ENCODE assay signal across 17 cellular contexts in genomic region chr7:74032624-74033371, GRCh38. TPM values are rescaled to one million over a fixed set of nuclear protein-coding genes. Genes with fewer than 3 reads are reported as not detected.
DNase-seq lines count a peak whose midpoint lies in the region; ATAC-seq, FAIRE-seq and TF ChIP-seq lines count a peak whose summit lies in the region.
"Had no signal": no experiment of that assay in that cellular context is flagged by ENCODE, and none has a peak within 500 bp of the region (broad histone marks: within the 10 kb centered on the region; RNA-seq: fewer than 3 reads in every experiment).

No MANE protein-coding gene starts in this region.

- H3K27ac Mint-ChIP-seq in nephron: peak overlapping the region in 2 of 3 experiments; percentile 50 to 70
- H3K27ac Mint-ChIP-seq in endothelial cell (ENCODE audit: unreplicated experiment): no peak overlapping the region
- H3K27ac Mint-ChIP-seq: stimulated activated naive B cell treated with anti-CD40 and anti-IgM and Interleukin-4, amounts not matched to agents 10 μg/mL and 1 μg/mL and 100 μg/mL, for 72 hours had no signal

- H3K4me2 ChIP-seq in HepG2 (ENCODE audit: low read depth, low read length): no peak overlapping the region

- WGBS in esophagus, 2 donors: 42 to 47% methylated on average over 8 of the region's 8 CpGs
- WGBS in suprapubic skin: 45% methylated on average over 8 of the region's 8 CpGs
- 9% methylated on average over 7 of the region's 8 CpGs for WGBS in HepG2 (ENCODE audit: low lambda C conversion rate)

- H3K4me3 Mint-ChIP-seq in nephron (peak overlapping the region in 2 of 3 experiments; percentile 19 to 59), endothelial cell (ENCODE audit: unreplicated experiment) (no peak overlapping the region)
- H3K4me3 Mint-ChIP-seq: naive B cell; stimulated activated naive B cell treated with anti-CD40 and anti-IgM and Interleukin-4, amounts not matched to agents 10 μg/mL and 1 μg/mL and 100 μg/mL, for 72 hours had no signal

- TF ChIP-seq EP300 in suprapubic skin (IDR thresholded peaks at IDR 0.05) (no peak), HepG2 (IDR thresholded peaks at IDR 0.05; ENCODE audit: low read depth in 2 of 2, low read length in 2 of 2) (no peak), HepG2 (CRISPR knock-in tag; IDR thresholded peaks at IDR 0.05; ENCODE audit: borderline replicate concordance) (no peak)

- H3K9me3 Mint-ChIP-seq in nephron (no peaks in the 10 kb centered on the region), endothelial cell (ENCODE audit: unreplicated experiment) (no peaks in the 10 kb centered on the region)
- H3K9me3 Mint-ChIP-seq: naive B cell; stimulated activated naive B cell treated with anti-CD40 and anti-IgM and Interleukin-4, amounts not matched to agents 10 μg/mL and 1 μg/mL and 100 μg/mL, for 72 hours had no signal

- no peaks in the 10 kb centered on the region for H4K20me1 ChIP-seq in HepG2 (ENCODE audit: insufficient read depth, low read length)

- no peaks in the 10 kb centered on the region for H3K79me2 ChIP-seq in HepG2 (ENCODE audit: insufficient read depth, low read length)

- CTCF ChIA-PET in RWPE1 (lab: Yijun Ruan, JAX): no interaction called here
- CTCF ChIA-PET in HepG2 (lab: Yijun Ruan, JAX; ENCODE audit: low intra/inter-chr PET ratio, low total read pairs): no interaction called here

- no peak for TF ChIP-seq POLR2A in suprapubic skin (IDR thresholded peaks at IDR 0.05)
- no peak for TF ChIP-seq POLR2A in HepG2 (IDR thresholded peaks at IDR 0.05; ENCODE audit: insufficient read depth in 1 of 2, low read depth in 2 of 2, low read length in 2 of 2)

- in situ Hi-C loops in HepG2 (cut with HindIII; ENCODE audit: extremely low pct_ligation_motif_present, low pct_unique_long_range_greater_than_20kb): no loop called here

- H3K4me1 Mint-ChIP-seq in nephron (peaks cover 49% of the 10 kb centered on the region), endothelial cell (ENCODE audit: unreplicated experiment) (peaks cover 21% of the 10 kb centered on the region)

- ATAC-seq in HepG2 (no peak), GM21529 (IDR thresholded peaks at IDR 0.05; ENCODE audit: unreplicated experiment) (no peak)
- ATAC-seq: stimulated activated naive B cell treated with anti-CD40 and anti-IgM and Interleukin-4, amounts not matched to agents 10 μg/mL and 1 μg/mL and 100 μg/mL, for 72 hours had no signal

- H3K36me3 Mint-ChIP-seq in nephron (ENCODE audit: low read depth): no peaks in the 10 kb centered on the region
- H3K36me3 Mint-ChIP-seq in endothelial cell (ENCODE audit: low read depth, unreplicated experiment): peaks cover 8% of the 10 kb centered on the region
- H3K36me3 Mint-ChIP-seq: naive B cell; stimulated activated naive B cell treated with anti-CD40 and anti-IgM and Interleukin-4, amounts not matched to agents 10 μg/mL and 1 μg/mL and 100 μg/mL, for 72 hours had no signal

- no TSS peak for BruUV-seq in HepG2 (replicated peaks; lab: Mats Ljungman, UMichigan)

- H3K27me3 ChIP-seq in esophagus (ENCODE audit: control insufficient read depth in 1 of 2, insufficient read depth in 2 of 2, low read length in 2 of 2): peaks cover 0 to 5% of the 10 kb centered on the region in 2 donors
- H3K27me3 ChIP-seq in suprapubic skin: peaks cover 6% of the 10 kb centered on the region
- peaks cover 15 to 69% of the 10 kb centered on the region in 2 experiments for H3K27me3 ChIP-seq in HepG2 (ENCODE audit: control insufficient read depth in 1 of 2, insufficient read depth in 2 of 2, low read length in 2 of 2)
- H3K27me3 ChIP-seq: right lobe of liver had no signal

- DNase-seq in RWPE1 (ENCODE audit: low spot score): no peak
- no peak for DNase-seq in suprapubic skin (ENCODE audit: low spot score in 2 of 2)
- no peak for DNase-seq in HepG2 (ENCODE audit: low spot score)
- DNase-seq in endothelial cell (ENCODE audit: low spot score): no peak
- DNase-seq in activated CD8-positive, alpha-beta memory T cell treated with anti-CD3 and anti-CD28 coated beads, Interleukin-2, amount 50 U/mL, for 48 hours: no peak
- DNase-seq: activated CD4-positive, CD25-positive, alpha-beta regulatory T cell; Karpas-422; kidney glomerular epithelial cell; naive B cell; NCI-H1436 treated with DMSO at 0.1 percent for 48 hours; right lobe of liver; stimulated activated naive B cell treated with anti-CD40 and anti-IgM and Interleukin-4, amounts not matched to agents 10 μg/mL and 1 μg/mL and 100 μg/mL, for 72 hours had no signal

- intact Hi-C loops in HepG2 (cut with micrococcal nuclease; ENCODE audit: unreplicated experiment): no loop called here

- H3K9me3 ChIP-seq in esophagus (ENCODE audit: control insufficient read depth in 2 of 2, insufficient read depth in 1 of 2, low read depth in 1 of 2, low read length in 1 of 2) (no peaks in the 10 kb centered on the region), suprapubic skin (no peaks in the 10 kb centered on the region), HepG2 (ENCODE audit: low read length) (no peaks in the 10 kb centered on the region)
- H3K9me3 ChIP-seq: right lobe of liver had no signal

- no peak overlapping the region for H3K9ac ChIP-seq in HepG2 (ENCODE audit: insufficient read depth, low read depth, low read length)

- H3K27me3 Mint-ChIP-seq in nephron (ENCODE audit: low read depth): no peaks in the 10 kb centered on the region
- H3K27me3 Mint-ChIP-seq in endothelial cell (ENCODE audit: unreplicated experiment): peaks cover 7% of the 10 kb centered on the region

- H3K4me1 ChIP-seq in esophagus (ENCODE audit: control insufficient read depth in 2 of 2, insufficient read depth in 2 of 2, low read length in 1 of 2) (peaks cover 5 to 25% of the 10 kb centered on the region in 2 donors), suprapubic skin (peaks cover 71% of the 10 kb centered on the region), HepG2 (ENCODE audit: insufficient read depth, low read length) (peaks cover 7% of the 10 kb centered on the region; the same call in 1 of the 2 replicates)

- H3K27ac ChIP-seq in RWPE1 (peak overlapping the region; percentile 97), esophagus (ENCODE audit: low read depth in 2 of 2, low read length in 1 of 2) (peak overlapping the region; percentile 66 to 74), suprapubic skin (peak overlapping the region; percentile 68), HepG2 (ENCODE audit: extremely low read length, insufficient read depth, low read length) (no peak overlapping the region)
- H3K27ac ChIP-seq: right lobe of liver had no signal

- TF ChIP-seq RAD21 in HepG2 (CRISPR knock-in tag; IDR thresholded peaks at IDR 0.05): no peak

- no peak overlapping the region for H3K4me3 ChIP-seq in esophagus (ENCODE audit: low read depth in 1 of 2, low read length in 2 of 2)
- peak overlapping the region; percentile 55 for H3K4me3 ChIP-seq in suprapubic skin
- H3K4me3 ChIP-seq in HepG2 (replicated peaks in 1 of 3; ENCODE audit: insufficient read depth in 1 of 3, low read depth in 2 of 3, low read length in 3 of 3): no peak overlapping the region
- H3K4me3 ChIP-seq: right lobe of liver had no signal

- no peaks in the 10 kb centered on the region for H3K36me3 ChIP-seq in esophagus (ENCODE audit: control insufficient read depth in 2 of 2, insufficient read depth in 2 of 2, low read length in 1 of 2)
- peaks cover 11% of the 10 kb centered on the region for H3K36me3 ChIP-seq in suprapubic skin
- H3K36me3 ChIP-seq in HepG2 (replicated peaks in 1 of 2; ENCODE audit: control insufficient read depth in 1 of 2, insufficient read depth in 2 of 2, low read length in 2 of 2): no peaks in the 10 kb centered on the region
- H3K36me3 ChIP-seq: right lobe of liver had no signal

- POLR2A ChIA-PET in RWPE1 (lab: Yijun Ruan, JAX; ENCODE audit: low non-redundant PET) (no interaction called here), HepG2 (lab: Yijun Ruan, JAX) (no interaction called here)

- H2AFZ ChIP-seq in HepG2 (ENCODE audit: low read length): no peak overlapping the region

- TF ChIP-seq CTCF in RWPE1 (conservative IDR thresholded peaks at IDR 0.05; ENCODE audit: low read depth) (no peak), nephron (IDR thresholded peaks at IDR 0.05; ENCODE audit: unreplicated experiment in 3 of 3) (no peak), suprapubic skin (IDR thresholded peaks at IDR 0.05) (no peak), HepG2 (CRISPR knock-in tag; IDR thresholded peaks at IDR 0.05) (no peak), endothelial cell (IDR thresholded peaks at IDR 0.05; ENCODE audit: unreplicated experiment) (no peak)

- no peak for FAIRE-seq in HepG2 (lab: Jason Lieb, UNC)
- FAIRE-seq: bronchial epithelial cell had no signal

RNA-seq across cellular contexts. Expression of gene ELN, which starts 4.8 kb away (rescaled TPM):
- polyA plus RNA-seq in esophagus (10 to 100 TPM; 12.6 to 25.7 TPM), HepG2 (2011; rRNA removed) (0.37 and 0.46 TPM in 2 replicates)
- total RNA-seq in suprapubic skin (10 to 100 TPM in 3 of 4 donors, 1 to 10 TPM in 1; 7.7 to 30.7 (median 25.1) TPM), HepG2 (2016; rRNA removed; fragmentation: Illumina TruSeq; extraction: Trizol) (0.08 and 0.15 TPM in 2 replicates), endothelial cell (ENCODE audit: unreplicated experiment) (44.8 TPM)
- not detected in 2 replicates for total RNA-seq in HepG2 (2016; cell fraction: cytosol; rRNA removed; fragmentation: Illumina TruSeq; extraction: Trizol; ENCODE audit: low read depth)
- 0.12 and 0.15 TPM in 2 replicates for total RNA-seq in HepG2 (2016; cell fraction: insoluble cytoplasmic fraction; rRNA removed; fragmentation: Illumina TruSeq; extraction: Trizol)
- 0.10 TPM in 1 of 2 replicates, not detected in the other for total RNA-seq in HepG2 (2016; cell fraction: membrane; rRNA removed; fragmentation: Illumina TruSeq; extraction: Trizol)
- not detected in 2 replicates for total RNA-seq in HepG2 (2016; cell fraction: nucleus; rRNA removed; fragmentation: Illumina TruSeq; extraction: Trizol)
- polyA plus RNA-seq in HepG2 (2011; cell fraction: cytosol; rRNA removed): 0.28 and 0.43 TPM in 2 replicates
- polyA plus RNA-seq in HepG2 (2011; cell fraction: nucleus; rRNA removed): 0.21 and 0.71 TPM in 2 replicates
- polyA plus RNA-seq in HepG2 (2012): 0.24 and 0.31 TPM in 2 replicates
- 0.03 and 0.06 TPM in 2 replicates for polyA plus RNA-seq in HepG2 (2016; cell fraction: cytosol; fragmentation: Illumina TruSeq; extraction: Trizol; ENCODE audit: low read depth)
- 0.22 and 0.34 TPM in 2 replicates for polyA plus RNA-seq in HepG2 (2016; cell fraction: insoluble cytoplasmic fraction; fragmentation: Illumina TruSeq; extraction: Trizol; ENCODE audit: low read depth)
- 0.05 and 0.07 TPM in 2 replicates for polyA plus RNA-seq in HepG2 (2016; cell fraction: membrane; fragmentation: Illumina TruSeq; extraction: Trizol; ENCODE audit: low read depth)
- polyA plus RNA-seq in HepG2 (2016; cell fraction: nucleus; fragmentation: Illumina TruSeq; extraction: Trizol; ENCODE audit: insufficient read depth, low read depth): 0.33 TPM in 2 replicates
- 0.05 and 0.12 TPM in 2 replicates for polyA minus RNA-seq in HepG2 (2011; rRNA and poly(A)+ RNA removed; ENCODE audit: low replicate concordance)
- 0.62 TPM in 1 of 2 replicates, not detected in the other for polyA minus RNA-seq in HepG2 (2011; cell fraction: cytosol; rRNA and poly(A)+ RNA removed)
- not detected in 2 replicates for polyA minus RNA-seq in HepG2 (2011; cell fraction: nucleus; rRNA and poly(A)+ RNA removed)
- total RNA-seq: OCI-LY7 had no signal

RNA-seq across cellular contexts. Expression of gene LIMK1, which starts 50.8 kb away (rescaled TPM):
- polyA plus RNA-seq in esophagus (1 to 10 TPM; 5.9 to 7.7 TPM), HepG2 (2011; rRNA removed) (18.8 and 22.5 TPM in 2 replicates)
- total RNA-seq in suprapubic skin (10 to 100 TPM; 12.8 to 21.5 (median 17.2) TPM), HepG2 (2016; rRNA removed; fragmentation: Illumina TruSeq; extraction: Trizol) (8.2 and 8.9 TPM in 2 replicates), endothelial cell (ENCODE audit: unreplicated experiment) (51.0 TPM)
- total RNA-seq in HepG2 (2016; cell fraction: cytosol; rRNA removed; fragmentation: Illumina TruSeq; extraction: Trizol; ENCODE audit: low read depth): 4.6 and 5.6 TPM in 2 replicates
- total RNA-seq in HepG2 (2016; cell fraction: insoluble cytoplasmic fraction; rRNA removed; fragmentation: Illumina TruSeq; extraction: Trizol): 6.7 and 8.6 TPM in 2 replicates
- 16.3 and 16.4 TPM in 2 replicates for total RNA-seq in HepG2 (2016; cell fraction: membrane; rRNA removed; fragmentation: Illumina TruSeq; extraction: Trizol)
- 6.6 TPM in 2 replicates for total RNA-seq in HepG2 (2016; cell fraction: nucleus; rRNA removed; fragmentation: Illumina TruSeq; extraction: Trizol)
- polyA plus RNA-seq in HepG2 (2011; cell fraction: cytosol; rRNA removed): 12.2 and 13.7 TPM in 2 replicates
- polyA plus RNA-seq in HepG2 (2011; cell fraction: nucleus; rRNA removed): 28.7 and 31.1 TPM in 2 replicates
- 8.3 and 10.9 TPM in 2 replicates for polyA plus RNA-seq in HepG2 (2012)
- 7.5 and 8.7 TPM in 2 replicates for polyA plus RNA-seq in HepG2 (2016; cell fraction: cytosol; fragmentation: Illumina TruSeq; extraction: Trizol; ENCODE audit: low read depth)
- 10.6 and 14.3 TPM in 2 replicates for polyA plus RNA-seq in HepG2 (2016; cell fraction: insoluble cytoplasmic fraction; fragmentation: Illumina TruSeq; extraction: Trizol; ENCODE audit: low read depth)
- polyA plus RNA-seq in HepG2 (2016; cell fraction: membrane; fragmentation: Illumina TruSeq; extraction: Trizol; ENCODE audit: low read depth): 18.8 and 20.9 TPM in 2 replicates
- polyA plus RNA-seq in HepG2 (2016; cell fraction: nucleus; fragmentation: Illumina TruSeq; extraction: Trizol; ENCODE audit: insufficient read depth, low read depth): 14.4 and 15.5 TPM in 2 replicates
- polyA minus RNA-seq in HepG2 (2011; rRNA and poly(A)+ RNA removed; ENCODE audit: low replicate concordance): 36.5 and 57.3 TPM in 2 replicates
- polyA minus RNA-seq in HepG2 (2011; cell fraction: cytosol; rRNA and poly(A)+ RNA removed): 10.0 and 11.6 TPM in 2 replicates
- 4.1 and 4.8 TPM in 2 replicates for polyA minus RNA-seq in HepG2 (2011; cell fraction: nucleus; rRNA and poly(A)+ RNA removed)

Comparison
In these comparisons a context has a peak if more than half of its experiments do, and no peak if none do; other contexts are left out.
1. RNA of gene ELN, which starts 4.8 kb away (total RNA-seq): 44.8 TPM in endothelial cell (single experiment) and 7.7 to 30.7 TPM in suprapubic skin; 0.08 to 0.15 TPM in HepG2; every median in the first group is over 4 times any median in the second.